ENCODE assay signal across 8 cellular contexts in the genomic region with DNA sequence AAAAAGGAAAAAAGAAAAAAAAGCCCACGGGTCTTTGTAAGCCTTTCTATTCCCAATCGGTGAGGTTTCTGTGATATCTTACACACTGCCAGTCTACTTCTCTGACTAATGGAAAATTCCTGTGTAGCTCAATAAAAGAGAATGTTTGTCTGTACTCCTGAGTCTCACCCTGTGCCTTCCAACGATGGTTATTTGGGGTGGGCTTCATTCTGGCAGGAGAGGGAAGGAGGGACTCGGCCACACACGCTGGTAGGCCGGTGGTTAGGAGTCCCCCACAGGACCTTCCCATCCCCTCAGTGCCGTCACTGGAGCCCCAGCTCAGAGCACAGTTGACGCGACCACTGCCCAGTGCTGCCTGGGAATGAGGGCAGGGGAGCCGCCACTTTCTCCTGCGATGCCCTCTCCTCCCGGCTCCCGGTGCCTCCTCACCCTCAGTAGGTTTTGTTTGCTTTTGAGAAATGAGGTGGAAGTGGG.
DNase-seq lines count a peak whose midpoint lies in the region; ATAC-seq, FAIRE-seq and TF ChIP-seq lines count a peak whose summit lies in the region.

No MANE protein-coding gene starts in this region.

- no peak for FAIRE-seq in frontal cortex (lab: Jason Lieb, UNC)

- H3K4me3 ChIP-seq in GM23248 = peak overlapping the region; percentile 78

- H3K9me3 Mint-ChIP-seq in activated CD8-positive, alpha-beta T cell treated with anti-CD3 and anti-CD28 coated beads for 36 hours = no peaks in the 10 kb centered on the region

- intact Hi-C loops in activated CD8-positive, alpha-beta T cell treated with anti-CD3 and anti-CD28 coated beads for 36 hours (cut with micrococcal nuclease) = no loop called here

- no peaks in the 10 kb centered on the region for H3K79me2 ChIP-seq in GM23248 (ENCODE audit: insufficient read depth)

- no peaks in the 10 kb centered on the region for H3K9me2 ChIP-seq in GM23248 (ENCODE audit: insufficient read depth)

- WGBS in GM23248 (ENCODE audit: low coverage in 1 of 2, low lambda C conversion rate in 2 of 2, missing lambda C conversion rate in 2 of 2), 2 experiments = 54 to 57% methylated on average over 11 to 13 of the region's 13 CpGs

- POLR2A ChIA-PET in activated CD8-positive, alpha-beta T cell treated with anti-CD3 and anti-CD28 coated beads for 36 hours (lab: Charles Lee) = no interaction called here

- peak overlapping the region; percentile 12 for H3K4me3 Mint-ChIP-seq in activated CD8-positive, alpha-beta T cell treated with anti-CD3 and anti-CD28 coated beads for 36 hours

- peak; percentile 35 for DNase-seq in A172 (ENCODE audit: low spot score)
- peak; percentile 83 for DNase-seq in GM23248
- DNase-seq in activated CD8-positive, alpha-beta T cell treated with anti-CD3 and anti-CD28 coated beads for 36 hours = no peak
- DNase-seq in frontal cortex (ENCODE audit: low spot score in 2 of 2) = peak; percentile 49 to 54
- peak; percentile 17 for DNase-seq in pulmonary artery endothelial cell (ENCODE audit: low read depth, low spot score)
- DNase-seq in stimulated activated CD8-positive, alpha-beta memory T cell treated with anti-CD3 and anti-CD28 coated beads, Interleukin-4, amount 100 ng/mL, for 48 hours = no peak
- DNase-seq in anterior cingulate cortex (lab: John Stamatoyannopoulos, UW) = no peak

- in situ Hi-C loops in GM23248 (cut with MboI) = loop anchor here (25.0 kb wide), 1 partner anchor 870 kb away; a partner anchor contains a TSS

- CTCF ChIA-PET in activated CD8-positive, alpha-beta T cell treated with anti-CD3 and anti-CD28 coated beads for 36 hours (lab: Charles Lee) = interaction anchor here (1.6 to 2.0 kb wide), 3 partner anchors 11 to 38 kb away, joined by 3 to 9 read pairs (median 5); no protein-coding TSS in a partner anchor

- H3K27me3 Mint-ChIP-seq in activated CD8-positive, alpha-beta T cell treated with anti-CD3 and anti-CD28 coated beads for 36 hours = no peaks in the 10 kb centered on the region

- H3K4me1 Mint-ChIP-seq in activated CD8-positive, alpha-beta T cell treated with anti-CD3 and anti-CD28 coated beads for 36 hours (ENCODE audit: low read depth) = peaks cover 36% of the 10 kb centered on the region

- no peak for TF ChIP-seq CTCF in activated CD8-positive, alpha-beta T cell treated with anti-CD3 and anti-CD28 coated beads for 36 hours (IDR thresholded peaks at IDR 0.05)

- H3K4me1 ChIP-seq in GM23248 (ENCODE audit: insufficient read depth) = peaks cover 9% of the 10 kb centered on the region; the same call in 1 of the 2 replicates

- H3K36me3 ChIP-seq in GM23248 (ENCODE audit: low read depth) = no peaks in the 10 kb centered on the region

- H2AFZ ChIP-seq in GM23248 = peak overlapping the region; percentile 86

- peak; percentile 35 for ATAC-seq in activated CD8-positive, alpha-beta T cell treated with anti-CD3 and anti-CD28 coated beads for 36 hours
- ATAC-seq in GM21526 (IDR thresholded peaks at IDR 0.05; ENCODE audit: low FRiP score, unreplicated experiment) = no peak

- no peaks in the 10 kb centered on the region for H4K20me1 ChIP-seq in GM23248 (ENCODE audit: insufficient read depth)

- H3K27me3 ChIP-seq in GM23248 (replicated peaks; ENCODE audit: insufficient read depth) = no peaks in the 10 kb centered on the region

- no peaks in the 10 kb centered on the region for H3K9me3 ChIP-seq in GM23248 (ENCODE audit: low read depth)

- peak overlapping the region; percentile 94 for H3K27ac Mint-ChIP-seq in activated CD8-positive, alpha-beta T cell treated with anti-CD3 and anti-CD28 coated beads for 36 hours

- H3K9ac ChIP-seq in GM23248 = peak overlapping the region; percentile 88

- peak overlapping the region; percentile 81 for H3K27ac ChIP-seq in GM23248

- peak overlapping the region; percentile 88 for H3K4me2 ChIP-seq in GM23248 (ENCODE audit: unreplicated experiment)

- no peaks in the 10 kb centered on the region for H3K36me3 Mint-ChIP-seq in activated CD8-positive, alpha-beta T cell treated with anti-CD3 and anti-CD28 coated beads for 36 hours (ENCODE audit: low read depth)

- H3F3A ChIP-seq in GM23248 (ENCODE audit: insufficient read depth) = peaks cover 20% of the 10 kb centered on the region; the same call in 1 of the 2 replicates

Comparison
In these comparisons a context has a peak if more than half of its experiments do, and no peak if none do; other contexts are left out.
1. DNase-seq: peak in A172 (single experiment), GM23248 (single experiment), frontal cortex (2 of 2) and pulmonary artery endothelial cell (single experiment); none in activated CD8-positive, alpha-beta T cell treated with anti-CD3 and anti-CD28 coated beads for 36 hours (single experiment), stimulated activated CD8-positive, alpha-beta memory T cell treated with anti-CD3 and anti-CD28 coated beads, Interleukin-4, amount 100 ng/mL, for 48 hours (single experiment) and anterior cingulate cortex (0 of 58).